14 cellular contexts compared by ENCODE assay signal in genomic region chr5:74947961-74948613, GRCh38.
DNase-seq lines count a peak whose midpoint lies in the region; ATAC-seq, FAIRE-seq and TF ChIP-seq lines count a peak whose summit lies in the region.
"Had no signal": no experiment of that assay in that cellular context is flagged by ENCODE, and none has a peak within 500 bp of the region (broad histone marks: within the 10 kb centered on the region; RNA-seq: fewer than 3 reads in every experiment).

No MANE protein-coding gene starts in this region.

- CTCF ChIA-PET in Calu3 (lab: Charles Lee) = interaction anchor here (0.6 to 1.9 kb wide), 4 partner anchors 13 to 102 kb away, joined by 3 to 14 read pairs (median 8); no protein-coding TSS in a partner anchor

- H3K4me1 Mint-ChIP-seq in Calu3 (ENCODE audit: low read depth, unreplicated experiment) (peaks cover 79% of the 10 kb centered on the region), nephron (peaks cover 14% of the 10 kb centered on the region)
- H3K4me1 Mint-ChIP-seq: activated B cell treated with CpG ODN at 0.5 μM for 24 hours had no signal

- FAIRE-seq in RCC 7860 (lab: Jason Lieb, UNC) = no peak

- no peaks in the 10 kb centered on the region for H3K9me3 ChIP-seq in adrenal gland (replicated peaks in 1 of 3)

- H3K4me3 Mint-ChIP-seq in Calu3 (ENCODE audit: low read depth, unreplicated experiment) (peak overlapping the region; percentile 47), nephron (peak overlapping the region in 1 of 3 experiments; percentile 4)
- H3K4me3 Mint-ChIP-seq: activated B cell treated with CpG ODN at 0.5 μM for 24 hours; activated naive CD8-positive, alpha-beta T cell treated with anti-CD3 and anti-CD28 coated beads for 36 hours had no signal

- TF ChIP-seq CTCF in Calu3 (IDR thresholded peaks at IDR 0.05; ENCODE audit: unreplicated experiment) (no peak), fibroblast of villous mesenchyme (IDR thresholded peaks at IDR 0.05; ENCODE audit: insufficient read depth, low read depth, low read length) (no peak), nephron (IDR thresholded peaks at IDR 0.05; ENCODE audit: unreplicated experiment in 3 of 3) (no peak), adrenal gland (IDR thresholded peaks at IDR 0.05) (no peak)

- intact Hi-C loops in Calu3 (cut with micrococcal nuclease; ENCODE audit: unreplicated experiment) (loop anchor here (1.0 to 5.0 kb wide), 2 partner anchors 13 to 104 kb away; partner anchors contain the start of gene GCNT4), adrenal gland (cut with DNase I) (no loop called here)

- H3K9me3 Mint-ChIP-seq in Calu3 (ENCODE audit: low read depth, unreplicated experiment) = no peaks in the 10 kb centered on the region
- no peaks in the 10 kb centered on the region for H3K9me3 Mint-ChIP-seq in nephron
- H3K9me3 Mint-ChIP-seq: activated B cell treated with CpG ODN at 0.5 μM for 24 hours; activated naive CD8-positive, alpha-beta T cell treated with anti-CD3 and anti-CD28 coated beads for 36 hours had no signal

- H3K27me3 Mint-ChIP-seq in Calu3 (ENCODE audit: unreplicated experiment) (no peaks in the 10 kb centered on the region), nephron (ENCODE audit: low read depth) (peaks cover 10% of the 10 kb centered on the region)

- no peak for ATAC-seq in GM21619 (IDR thresholded peaks at IDR 0.05; ENCODE audit: unreplicated experiment)

- no TSS peak for BruUV-seq in Calu3 (replicated peaks; lab: Mats Ljungman, UMichigan)

- H3K36me3 Mint-ChIP-seq in Calu3 (ENCODE audit: insufficient read depth, unreplicated experiment) (peaks cover 5% of the 10 kb centered on the region), nephron (ENCODE audit: low read depth) (no peaks in the 10 kb centered on the region)
- H3K36me3 Mint-ChIP-seq: activated naive CD8-positive, alpha-beta T cell treated with anti-CD3 and anti-CD28 coated beads for 36 hours had no signal

- H3K36me3 ChIP-seq in adrenal gland (replicated peaks in 1 of 2) = no peaks in the 10 kb centered on the region

- peak; percentile 57 for DNase-seq in Calu3
- DNase-seq in RCC 7860 (ENCODE audit: low spot score) = peak; percentile 57
- DNase-seq in fibroblast of villous mesenchyme (ENCODE audit: low read depth) = peak; percentile 46
- no peak for DNase-seq in NCI-H187 treated with DMSO at 0.1 percent for 48 hours (lab: John Stamatoyannopoulos, UW)
- no peak for DNase-seq in DMS79 (lab: John Stamatoyannopoulos, UW)
- no peak for DNase-seq in adrenal gland
- DNase-seq: activated B cell treated with CpG ODN at 0.5 μM for 24 hours; activated naive CD8-positive, alpha-beta T cell treated with anti-CD3 and anti-CD28 coated beads for 36 hours; NCI-H1105 treated with DMSO at 0.1 percent for 48 hours; NCI-H345; stimulated activated CD4-positive, alpha-beta T cell treated with anti-CD3 and anti-CD28 coated beads, Interleukin-12 subunit alpha, Interleukin-12 subunit beta, amount 100 ng/mL, for 4 hours; substantia nigra had no signal

- H3K4me3 ChIP-seq in fibroblast of villous mesenchyme (ENCODE audit: low read depth, low read length) (no peak overlapping the region), adrenal gland (no peak overlapping the region)

- H3K4me1 ChIP-seq in adrenal gland (replicated peaks in 1 of 2) = no peaks in the 10 kb centered on the region

- H3K27ac ChIP-seq in adrenal gland = no peak overlapping the region

- 64 to 72% (median 67%) methylated on average over 8 of the region's 8 CpGs for WGBS in adrenal gland, 4 donors

- H3K27ac Mint-ChIP-seq in Calu3 (ENCODE audit: unreplicated experiment) = peak overlapping the region; percentile 77
- peak overlapping the region; percentile 14 to 85 (median 15) for H3K27ac Mint-ChIP-seq in nephron
- H3K27ac Mint-ChIP-seq: activated B cell treated with CpG ODN at 0.5 μM for 24 hours; activated naive CD8-positive, alpha-beta T cell treated with anti-CD3 and anti-CD28 coated beads for 36 hours had no signal

- H3K27me3 ChIP-seq in adrenal gland = peaks cover 2% of the 10 kb centered on the region

- no peak for TF ChIP-seq POLR2A in adrenal gland (IDR thresholded peaks at IDR 0.05)

Comparison
In these comparisons a context has a peak if more than half of its experiments do, and no peak if none do; other contexts are left out.
1. DNase-seq: peak in Calu3 (single experiment), RCC 7860 (single experiment) and fibroblast of villous mesenchyme (single experiment); none in NCI-H187 treated with DMSO at 0.1 percent for 48 hours (single experiment), DMS79 (single experiment) and adrenal gland (0 of 7).